In genomic region chr17:37391146-37391545, GRCh38 we compare ENCODE assay signal across 21 cellular contexts. TPM values are rescaled to one million over a fixed set of nuclear protein-coding genes. Genes with fewer than 3 reads are reported as not detected.
"Had no signal": no experiment of that assay in that cellular context is flagged by ENCODE, and none has a peak within 500 bp of the region (broad histone marks: within the 10 kb centered on the region; RNA-seq: fewer than 3 reads in every experiment).

No MANE protein-coding gene starts in this region.

- H3K36me3 Mint-ChIP-seq: activated naive CD8-positive, alpha-beta T cell treated with anti-CD3 and anti-CD28 coated beads, Interleukin-2, amount 10 ng/mL, durations not matched to agents 7 days and 5 days; natural killer cell treated with Interleukin-12 subunit alpha and Interleukin-12 subunit beta and Interleukin-15 and Interleukin-18, amount 100 ng/mL, for 72 hours had no signal

- H3K27ac Mint-ChIP-seq: activated T-helper 1 cell treated with anti-CD3 and anti-CD28 coated beads, Interleukin-12 subunit alpha, Interleukin-12 subunit beta, Interleukin-2, Interleukin-4 antibody, amounts not matched to agents 30 ng/mL and 10 ng/mL and 1 ng/mL, durations not matched to agents 14 hours and 24 hours and 36 hours; natural killer cell treated with Interleukin-12 subunit alpha and Interleukin-12 subunit beta and Interleukin-15 and Interleukin-18, amount 100 ng/mL, for 72 hours; progenitor cell of endocrine pancreas; stimulated activated naive CD8-positive, alpha-beta T cell treated with anti-CD3 and anti-CD28 coated beads, Interleukin-15, amount 100 ng/mL, for 72 hours had no signal

- ATAC-seq: activated CD4-positive, CD25-positive, alpha-beta regulatory T cell treated with anti-CD3 and anti-CD28 coated beads, Interleukin-2, amount 50 U/mL, for 24 hours had no signal

- H3K4me3 Mint-ChIP-seq: activated naive CD8-positive, alpha-beta T cell treated with anti-CD3 and anti-CD28 coated beads, Interleukin-2, amount 10 ng/mL, durations not matched to agents 7 days and 5 days; activated T-helper 1 cell treated with anti-CD3 and anti-CD28 coated beads, Interleukin-12 subunit alpha, Interleukin-12 subunit beta, Interleukin-2, Interleukin-4 antibody, amounts not matched to agents 30 ng/mL and 10 ng/mL and 1 ng/mL, durations not matched to agents 14 hours and 24 hours and 36 hours; natural killer cell treated with Interleukin-12 subunit alpha and Interleukin-12 subunit beta and Interleukin-15 and Interleukin-18, amount 100 ng/mL, for 72 hours; stimulated activated naive CD8-positive, alpha-beta T cell treated with anti-CD3 and anti-CD28 coated beads, Interleukin-15, amount 100 ng/mL, for 72 hours had no signal

- H3K9me3 Mint-ChIP-seq: activated naive CD8-positive, alpha-beta T cell treated with anti-CD3 and anti-CD28 coated beads, Interleukin-2, amount 10 ng/mL, durations not matched to agents 7 days and 5 days; activated T-helper 1 cell treated with anti-CD3 and anti-CD28 coated beads, Interleukin-12 subunit alpha, Interleukin-12 subunit beta, Interleukin-2, Interleukin-4 antibody, amounts not matched to agents 30 ng/mL and 10 ng/mL and 1 ng/mL, durations not matched to agents 14 hours and 24 hours and 36 hours; natural killer cell treated with Interleukin-12 subunit alpha and Interleukin-12 subunit beta and Interleukin-15 and Interleukin-18, amount 100 ng/mL, for 72 hours; stimulated activated naive CD8-positive, alpha-beta T cell treated with anti-CD3 and anti-CD28 coated beads, Interleukin-15, amount 100 ng/mL, for 72 hours had no signal

- H3K27ac ChIP-seq: esophagus muscularis mucosa, testis had no signal

- H3K4me3 ChIP-seq: coronary artery, esophagus muscularis mucosa, testis had no signal

- H3K4me1 ChIP-seq: testis had no signal

- DNase-seq: activated CD4-positive, alpha-beta T cell treated with anti-CD3 and anti-CD28 coated beads, Interleukin-2, amount 50 U/mL, for 1 hour; activated CD8-positive, alpha-beta memory T cell treated with anti-CD3 and anti-CD28 coated beads for 24 hours; activated naive CD4-positive, alpha-beta T cell; activated naive CD8-positive, alpha-beta T cell treated with anti-CD3 and anti-CD28 coated beads, Interleukin-2, amount 10 ng/mL, durations not matched to agents 7 days and 5 days; aorta; hippocampal formation; kidney glomerular epithelial cell; right cardiac atrium; stimulated activated naive CD8-positive, alpha-beta T cell treated with anti-CD3 and anti-CD28 coated beads, Interleukin-15, amount 100 ng/mL, for 72 hours; testis had no signal

- H3K27me3 ChIP-seq: esophagus muscularis mucosa, testis had no signal

- H3K27me3 Mint-ChIP-seq: activated naive CD8-positive, alpha-beta T cell treated with anti-CD3 and anti-CD28 coated beads, Interleukin-2, amount 10 ng/mL, durations not matched to agents 7 days and 5 days; natural killer cell treated with Interleukin-12 subunit alpha and Interleukin-12 subunit beta and Interleukin-15 and Interleukin-18, amount 100 ng/mL, for 72 hours; progenitor cell of endocrine pancreas; stimulated activated naive CD8-positive, alpha-beta T cell treated with anti-CD3 and anti-CD28 coated beads, Interleukin-15, amount 100 ng/mL, for 72 hours had no signal

- H3K9me3 ChIP-seq: esophagus muscularis mucosa, testis had no signal

RNA-seq across cellular contexts. Expression of gene C17orf78, which starts 15.4 kb away (rescaled TPM):
- total RNA-seq: activated naive CD8-positive, alpha-beta T cell treated with anti-CD3 and anti-CD28 coated beads, Interleukin-2, amount 10 ng/mL, durations not matched to agents 7 days and 5 days; activated T-helper 1 cell treated with anti-CD3 and anti-CD28 coated beads, Interleukin-12 subunit alpha, Interleukin-12 subunit beta, Interleukin-2, Interleukin-4 antibody, amounts not matched to agents 30 ng/mL and 10 ng/mL and 1 ng/mL, durations not matched to agents 14 hours and 24 hours and 36 hours; aorta; esophagus muscularis mucosa; glomerular endothelial cell; liver; mesenteric fat pad; natural killer cell treated with Interleukin-12 subunit alpha and Interleukin-12 subunit beta and Interleukin-15 and Interleukin-18, amount 100 ng/mL, for 72 hours; progenitor cell of endocrine pancreas; right cardiac atrium; T-helper 2 cell treated with Interferon-gamma antibody and Interleukin-4, amounts not matched to agents 100 ng/mL and 5 ng/mL, for 36 hours; urinary bladder had no signal
- polyA plus RNA-seq: liver, right cardiac atrium, urinary bladder had no signal
